Comparison of ENCODE assay signal across 16 cellular contexts in the genomic region with DNA sequence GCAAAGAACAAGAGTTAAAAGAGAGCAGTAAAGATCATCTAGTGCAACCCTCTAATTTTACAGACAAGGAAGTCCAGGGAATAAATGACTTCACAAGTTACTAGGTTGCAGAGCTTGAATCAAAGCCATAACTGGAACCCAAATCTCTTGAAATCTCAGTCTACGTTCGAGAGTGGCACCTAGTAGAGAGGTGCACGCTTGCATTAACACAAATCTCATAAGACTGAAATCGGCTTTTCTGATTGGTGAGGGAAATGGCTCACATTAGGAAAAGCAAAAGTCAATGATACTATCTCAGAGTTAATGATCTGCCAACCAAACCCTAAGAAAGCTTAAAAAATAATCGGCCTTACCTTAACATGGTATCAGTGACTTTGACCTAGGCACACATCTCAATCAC. TPM values are rescaled to one million over a fixed set of nuclear protein-coding genes. Genes with fewer than 3 reads are reported as not detected.
DNase-seq lines count a peak whose midpoint lies in the region; ATAC-seq, FAIRE-seq and TF ChIP-seq lines count a peak whose summit lies in the region.
"Had no signal": no experiment of that assay in that cellular context is flagged by ENCODE, and none has a peak within 500 bp of the region (broad histone marks: within the 10 kb centered on the region; RNA-seq: fewer than 3 reads in every experiment).

No MANE protein-coding gene starts in this region.

- DNase-seq in H9 = no peak
- DNase-seq in H1 (ENCODE audit: low read depth in 1 of 2, low spot score in 2 of 2) = no peak
- no peak for DNase-seq in sigmoid colon
- DNase-seq in NCI-H526 (lab: John Stamatoyannopoulos, UW) = no peak
- DNase-seq in activated effector memory CD4-positive, alpha-beta T cell treated with Interleukin-2 at 50 U/mL for 16 hours = no peak
- DNase-seq: BE2C; CD4-positive, CD25-positive, alpha-beta regulatory T cell; GOT3; KBM-7; NCI-H1694 treated with DMSO at 0.1 percent for 48 hours; NCI-H748 treated with DMSO at 0.1 percent for 48 hours; NK-92 treated with Interleukin-12 subunit alpha and Interleukin-12 subunit beta, amount 100 ng/mL, for 24 hours; Right ventricle myocardium superior had no signal

- no peak overlapping the region for H4K8ac ChIP-seq in H9 (replicated peaks; ENCODE audit: insufficient read length, low read depth, low read length)
- H4K8ac ChIP-seq in H1 (ENCODE audit: extremely low read depth, insufficient read depth, low read length) = no peak overlapping the region

- H3K27ac ChIP-seq in H9 (ENCODE audit: insufficient read length, low read depth, low read length) (no peak overlapping the region), H1 (ENCODE audit: low read depth, low read length) (no peak overlapping the region), muscle layer of colon (ENCODE audit: low read depth, low read length) (peak overlapping the region; percentile 70), sigmoid colon (peak overlapping the region in 3 of 4 donors; percentile 4 to 81 (median 80))

- H3K18ac ChIP-seq in H9 (ENCODE audit: insufficient read length, low read depth, low read length) = no peak overlapping the region
- H3K18ac ChIP-seq in H1 (ENCODE audit: extremely low read depth, low read length) = no peak overlapping the region

- no peaks in the 10 kb centered on the region for H3K27me3 ChIP-seq in H9 (ENCODE audit: insufficient read depth, low read length)
- no peaks in the 10 kb centered on the region for H3K27me3 ChIP-seq in H1 (replicated peaks in 1 of 4; ENCODE audit: control insufficient read depth in 3 of 4, extremely low read depth in 1 of 4, insufficient read depth in 3 of 4, low read length in 3 of 4)
- no peaks in the 10 kb centered on the region for H3K27me3 ChIP-seq in muscle layer of colon (ENCODE audit: control insufficient read depth in 1 of 2, insufficient read depth in 2 of 2, low read length in 2 of 2)
- H3K27me3 ChIP-seq in sigmoid colon = no peaks in the 10 kb centered on the region
- H3K27me3 ChIP-seq: BE2C had no signal

- no peak overlapping the region for H3K4me3 Mint-ChIP-seq in H9
- H3K4me3 Mint-ChIP-seq: CD4-positive, CD25-positive, alpha-beta regulatory T cell had no signal

- H4K5ac ChIP-seq in H9 (ENCODE audit: insufficient read length, low read depth, low read length) (no peak overlapping the region), H1 (ENCODE audit: insufficient read length, low read depth, low read length) (no peak overlapping the region)

- no peak for FAIRE-seq in H1 (lab: Jason Lieb, UNC)
- FAIRE-seq: GM12878 had no signal

- H3K36me3 ChIP-seq in H1 (ENCODE audit: control insufficient read depth in 2 of 4, insufficient read depth in 4 of 4, low read length in 3 of 4) = peaks cover 0 to 10% (median 0%) of the 10 kb centered on the region in 4 experiments; a peak in 1 of 8 replicates
- no peaks in the 10 kb centered on the region for H3K36me3 ChIP-seq in muscle layer of colon (ENCODE audit: insufficient read depth, low read length)
- no peaks in the 10 kb centered on the region for H3K36me3 ChIP-seq in sigmoid colon
- H3K36me3 ChIP-seq: BE2C had no signal

- H3K4me1 ChIP-seq in H9 (ENCODE audit: insufficient read depth, low read length) = no peaks in the 10 kb centered on the region; the same call in 1 of the 2 replicates
- H3K4me1 ChIP-seq in H1 (replicated peaks in 1 of 4; ENCODE audit: control insufficient read depth in 3 of 4, insufficient read depth in 4 of 4, low read length in 3 of 4) = peaks cover 2 to 32% (median 15%) of the 10 kb centered on the region in 4 experiments; a peak in 6 of 7 replicates
- peaks cover 29% of the 10 kb centered on the region for H3K4me1 ChIP-seq in muscle layer of colon (ENCODE audit: insufficient read depth, low read length)
- peaks cover 0 to 53% (median 39%) of the 10 kb centered on the region in 4 donors for H3K4me1 ChIP-seq in sigmoid colon
- H3K4me1 ChIP-seq: BE2C had no signal

- H2AK5ac ChIP-seq in H9 (ENCODE audit: insufficient read length, low read length) (no peak overlapping the region), H1 (ENCODE audit: low read depth, low read length) (0 out of 2 replicates have a peak overlapping the region, but pooled peaks have one; percentile 1)

- CTCF ChIA-PET in H1 (lab: Charles Lee; ENCODE audit: partially characterized antibody) = no interaction called here

- H3K4me2 ChIP-seq in H9 (ENCODE audit: insufficient read depth, insufficient read length, low read length) (no peak overlapping the region), H1 (ENCODE audit: insufficient read depth in 1 of 2, low read depth in 2 of 2, low read length in 2 of 2) (no peak overlapping the region)

- H3K9ac ChIP-seq in H9 (ENCODE audit: extremely low read depth, insufficient read length, low read length) = no peak overlapping the region
- no peak overlapping the region for H3K9ac ChIP-seq in H1 (replicated peaks in 1 of 4; ENCODE audit: extremely low read depth in 1 of 4, low read depth in 3 of 4, low read length in 3 of 4)
- no peak overlapping the region for H3K9ac ChIP-seq in muscle layer of colon (ENCODE audit: low read length)

- H2BK12ac ChIP-seq in H9 (ENCODE audit: insufficient read length, low read depth, low read length) (no peak overlapping the region), H1 (ENCODE audit: low read depth, low read length) (no peak overlapping the region)

- H2BK15ac ChIP-seq in H9 (ENCODE audit: low read depth, low read length) (no peak overlapping the region), H1 (ENCODE audit: low read length) (no peak overlapping the region)

- no peaks in the 10 kb centered on the region for H3K27me3 Mint-ChIP-seq in H9 (ENCODE audit: low read depth)
- H3K27me3 Mint-ChIP-seq: CD4-positive, CD25-positive, alpha-beta regulatory T cell had no signal

- H3K79me1 ChIP-seq in H9 (ENCODE audit: insufficient read depth, low read depth, low read length, poor library complexity, severe bottlenecking) (no peaks in the 10 kb centered on the region), H1 (ENCODE audit: low read depth, low read length) (peaks cover 7% of the 10 kb centered on the region; the same call in 1 of the 2 replicates)

- H3K4me1 Mint-ChIP-seq in H9 = peaks cover 55 to 67% of the 10 kb centered on the region in 2 experiments

- H3K36me3 Mint-ChIP-seq in H9 (ENCODE audit: insufficient read depth in 1 of 3, low read depth in 3 of 3) = peaks cover 4 to 21% (median 20%) of the 10 kb centered on the region in 3 experiments; a peak in 6 of 7 replicates
- H3K36me3 Mint-ChIP-seq: CD4-positive, CD25-positive, alpha-beta regulatory T cell had no signal

- H3K9me3 ChIP-seq in H9 (ENCODE audit: control insufficient read depth, low read depth, low read length) (no peaks in the 10 kb centered on the region), H1 (ENCODE audit: insufficient read depth in 2 of 2, low read depth in 1 of 2, low read length in 1 of 2) (no peaks in the 10 kb centered on the region), muscle layer of colon (ENCODE audit: low read length) (no peaks in the 10 kb centered on the region), sigmoid colon (no peaks in the 10 kb centered on the region)
- H3K9me3 ChIP-seq: BE2C had no signal

- ATAC-seq in GM21786 (IDR thresholded peaks at IDR 0.05; ENCODE audit: unreplicated experiment) = no peak
- ATAC-seq: GM12878 had no signal

- no peak for TF ChIP-seq POLR2A in H1 (IDR thresholded peaks at IDR 0.05; ENCODE audit: control extremely low read depth in 1 of 2, low read depth in 2 of 2, low read length in 2 of 2)
- TF ChIP-seq POLR2A in sigmoid colon (IDR thresholded peaks at IDR 0.05) = no peak

- no peak overlapping the region for H3K56ac ChIP-seq in H9 (ENCODE audit: insufficient read length, low read depth, low read length)
- H3K56ac ChIP-seq in H1 (replicated peaks; ENCODE audit: insufficient read length, low read depth, low read length) = no peak overlapping the region

- no peaks in the 10 kb centered on the region for H3K9me3 Mint-ChIP-seq in H9

- TF ChIP-seq CTCF in H9 (conservative IDR thresholded peaks at IDR 0.05) (no peak), H1 (IDR thresholded peaks at IDR 0.05; ENCODE audit: control extremely low read depth in 1 of 3, insufficient read depth in 1 of 3, low read depth in 1 of 3, low read length in 3 of 3) (no peak), sigmoid colon (IDR thresholded peaks at IDR 0.05) (no peak)

- H2BK5ac ChIP-seq in H9 (ENCODE audit: insufficient read length, low read length) = no peak overlapping the region
- H2BK5ac ChIP-seq in H1 (ENCODE audit: low read depth, low read length) = no peak overlapping the region; the same call in 1 of the 2 replicates

- no peak for TF ChIP-seq EP300 in H1 (IDR thresholded peaks at IDR 0.05; ENCODE audit: borderline replicate concordance in 1 of 2, low read depth in 2 of 2, low read length in 2 of 2)
- no peak for TF ChIP-seq EP300 in sigmoid colon (IDR thresholded peaks at IDR 0.05)

- H3T11ph ChIP-seq in H9 (ENCODE audit: low read length) = no peak overlapping the region

- H2BK20ac ChIP-seq in H9 (ENCODE audit: low read depth, low read length, poor library complexity, severe bottlenecking) (no peak overlapping the region), H1 (ENCODE audit: low read length) (no peak overlapping the region)

- H2BK120ac ChIP-seq in H9 (ENCODE audit: low read depth, low read length, poor library complexity, severe bottlenecking) = no peak overlapping the region
- H2BK120ac ChIP-seq in H1 (replicated peaks; ENCODE audit: low read depth, low read length) = no peak overlapping the region

- H3K27ac Mint-ChIP-seq in H9 = peak overlapping the region in 2 of 3 experiments; percentile 22 to 90; a peak in 3 of 7 replicates
- H3K27ac Mint-ChIP-seq: CD4-positive, CD25-positive, alpha-beta regulatory T cell had no signal

- no peak overlapping the region for H2AFZ ChIP-seq in H9 (ENCODE audit: low read length)
- no peak overlapping the region for H2AFZ ChIP-seq in H1 (ENCODE audit: low read length)

- POLR2A ChIA-PET in H1 (lab: Charles Lee; ENCODE audit: partially characterized antibody) = interaction anchor here (0.7 kb wide), 1 partner anchor 1319 kb away, joined by 3 read pairs; no protein-coding TSS in a partner anchor

- H4K91ac ChIP-seq in H9 (ENCODE audit: insufficient read length, low read depth, low read length) (no peak overlapping the region), H1 (replicated peaks; ENCODE audit: insufficient read length, low read length) (no peak overlapping the region)

- intact Hi-C loops in sigmoid colon (cut with DNase I) = no loop called here

- H3K79me2 ChIP-seq in H9 (ENCODE audit: insufficient read depth, low read length) (peaks cover 8% of the 10 kb centered on the region; the same call in 1 of the 2 replicates), H1 (ENCODE audit: control insufficient read depth in 1 of 2, insufficient read depth in 2 of 2, low read length in 2 of 2) (peaks cover 3 to 90% of the 10 kb centered on the region in 2 experiments; a peak in 3 of 4 replicates)

- H4K20me1 ChIP-seq in H9 (ENCODE audit: control insufficient read depth, insufficient read depth, insufficient read length) (no peaks in the 10 kb centered on the region), H1 (replicated peaks in 1 of 2; ENCODE audit: control insufficient read depth in 1 of 2, insufficient read depth in 2 of 2, low read length in 2 of 2) (no peaks in the 10 kb centered on the region)

- H3K4ac ChIP-seq in H9 (ENCODE audit: low read depth, low read length) = no peak overlapping the region
- no peak overlapping the region for H3K4ac ChIP-seq in H1 (replicated peaks; ENCODE audit: insufficient read length, low read depth, low read length)

- H3K4me3 ChIP-seq in H1 (ENCODE audit: extremely low read depth in 1 of 4, insufficient read depth in 2 of 4, low read depth in 3 of 4, low read length in 4 of 4) (no peak overlapping the region), muscle layer of colon (ENCODE audit: low read depth in 1 of 2, low read length in 2 of 2) (no peak overlapping the region), sigmoid colon (no peak overlapping the region)
- H3K4me3 ChIP-seq: GM12878 had no signal

- TF ChIP-seq RAD21 in H1 (IDR thresholded peaks at IDR 0.05 in 1 of 2, conservative IDR thresholded peaks at IDR 0.05 in 1 of 2; ENCODE audit: low read depth in 2 of 2, low read length in 2 of 2) = no peak

- H3K14ac ChIP-seq in H9 (ENCODE audit: insufficient read depth, low read length) (no peak overlapping the region), H1 (ENCODE audit: insufficient read length) (no peak overlapping the region)

- H3K23ac ChIP-seq in H9 (ENCODE audit: insufficient read length, low read depth, low read length) = no peak overlapping the region
- no peak overlapping the region for H3K23ac ChIP-seq in H1 (ENCODE audit: insufficient read length)

- WGBS in H9 (ENCODE audit: extremely low coverage, insufficient read length, low lambda C conversion rate) = no CpG with 5 or more reads among the region's 5 CpGs
- 95% methylated on average over 5 of the region's 5 CpGs; no CpG with 5 or more reads in 1 of the 2 experiments for WGBS in H1 (ENCODE audit: extremely low coverage in 1 of 2, insufficient coverage in 1 of 2, insufficient read length in 1 of 2, insufficient replicate concordance in 2 of 2, low coverage in 1 of 2, low lambda C conversion rate in 2 of 2, missing lambda C conversion rate in 1 of 2), 2 experiments
- 65 to 87% methylated on average over 5 of the region's 5 CpGs for WGBS in sigmoid colon, 2 donors

- H3K23me2 ChIP-seq in H9 (ENCODE audit: insufficient read length, low read depth, low read length, poor library complexity, severe bottlenecking) (no peaks in the 10 kb centered on the region), H1 (ENCODE audit: low read depth, low read length) (no peaks in the 10 kb centered on the region)

RNA-seq across cellular contexts. Expression of gene FAT1, which starts 43.0 kb away (rescaled TPM):
- 157 and 173 TPM in 2 replicates for total RNA-seq in H9 (2021)
- total RNA-seq in H1 (2021; fragmentation: NEBNext Ultra II Directional; extraction: Animal tissue kit (Norgen Biotek cat#: 25700)) = 137 and 144 TPM in 2 replicates
- 84.0 and 94.4 TPM in 2 replicates for polyA plus RNA-seq in H1 (2011; rRNA removed)
- 74.4 TPM for polyA plus RNA-seq in H1 (2011; cell fraction: cytosol; rRNA removed)
- polyA plus RNA-seq in H1 (2011; cell fraction: nucleus; rRNA removed) = 371 TPM
- polyA plus RNA-seq in H1 (2012, experiment 1 of 2) = 73.7 to 125 TPM (median 95.6 TPM) in 4 replicates
- polyA plus RNA-seq in H1 (2012, experiment 2 of 2) = 10.8 TPM
- polyA plus RNA-seq in H1 (2013, experiment 1 of 2) = 93.1 TPM
- 69.3 TPM for polyA plus RNA-seq in H1 (2013, experiment 2 of 2)
- 977 and 1,176 TPM in 2 replicates for polyA minus RNA-seq in H1 (2011; rRNA and poly(A)+ RNA removed)
- polyA minus RNA-seq in H1 (2011; cell fraction: cytosol; rRNA and poly(A)+ RNA removed) = 243 TPM
- 409 TPM for polyA minus RNA-seq in H1 (2011; cell fraction: nucleus; rRNA and poly(A)+ RNA removed)
- total RNA-seq in sigmoid colon = 100 to 1,000 TPM in 3 of 4 donors, 10 to 100 TPM in 1; 93.1 to 146 (median 125) TPM
- 10 to 100 TPM; 12.6 to 72.3 (median 15.0) TPM for polyA plus RNA-seq in sigmoid colon
- total RNA-seq: CD4-positive, CD25-positive, alpha-beta regulatory T cell had no signal

Comparison
In these comparisons a context has a peak if more than half of its experiments do, and no peak if none do; other contexts are left out.
1. H3K27ac ChIP-seq: peak in muscle layer of colon (single experiment) and sigmoid colon (3 of 4); none in H9 (single experiment) and H1 (single experiment).